9 cellular contexts compared by ENCODE assay signal in genomic region chr1:222732216-222733159, GRCh38. TPM values are rescaled to one million over a fixed set of nuclear protein-coding genes. Genes with fewer than 3 reads are reported as not detected.
A peak's percentile ranks its signal among the peaks of the same experiment; 100 is the strongest.
DNase-seq lines count a peak whose midpoint lies in the region; ATAC-seq and TF ChIP-seq lines count a peak whose summit lies in the region.
"Had no signal": no experiment of that assay in that cellular context is flagged by ENCODE, and none has a peak within 500 bp of the region (broad histone marks: within the 10 kb centered on the region; RNA-seq: fewer than 3 reads in every experiment).

No MANE protein-coding gene starts in this region.

- intact Hi-C loops in sigmoid colon (cut with DNase I): no loop called here

- peak overlapping the region; percentile 7 for H3K27ac Mint-ChIP-seq in activated naive CD8-positive, alpha-beta T cell treated with anti-CD3 and anti-CD28 coated beads, Interleukin-2, amount 10 ng/mL, durations not matched to agents 7 days and 5 days

- H3K36me3 ChIP-seq in WERI-Rb-1: no peaks in the 10 kb centered on the region
- H3K36me3 ChIP-seq in sigmoid colon: peaks cover 14 to 91% (median 57%) of the 10 kb centered on the region in 4 donors

- TF ChIP-seq EP300 in sigmoid colon (IDR thresholded peaks at IDR 0.05): no peak

- peak overlapping the region; percentile 7 for H3K4me3 Mint-ChIP-seq in activated naive CD8-positive, alpha-beta T cell treated with anti-CD3 and anti-CD28 coated beads, Interleukin-2, amount 10 ng/mL, durations not matched to agents 7 days and 5 days

- peaks cover 37% of the 10 kb centered on the region for H3K36me3 Mint-ChIP-seq in activated naive CD8-positive, alpha-beta T cell treated with anti-CD3 and anti-CD28 coated beads, Interleukin-2, amount 10 ng/mL, durations not matched to agents 7 days and 5 days

- no peak for TF ChIP-seq CTCF in WERI-Rb-1 (IDR thresholded peaks at IDR 0.05; ENCODE audit: low read depth, low read length)
- TF ChIP-seq CTCF in sigmoid colon (IDR thresholded peaks at IDR 0.05): no peak

- ATAC-seq in GM18505 (IDR thresholded peaks at IDR 0.05; ENCODE audit: unreplicated experiment): peak; percentile 98
- peak; percentile 98 for ATAC-seq in GM21447 (IDR thresholded peaks at IDR 0.05; ENCODE audit: unreplicated experiment)
- peak; percentile 98 for ATAC-seq in HG03378 (IDR thresholded peaks at IDR 0.05; ENCODE audit: unreplicated experiment)
- ATAC-seq in activated naive CD8-positive, alpha-beta T cell treated with anti-CD3 and anti-CD28 coated beads, Interleukin-2, amount 10 ng/mL, durations not matched to agents 7 days and 5 days (ENCODE audit: low read depth): no peak

- POLR2A ChIA-PET in activated naive CD8-positive, alpha-beta T cell treated with anti-CD3 and anti-CD28 coated beads, Interleukin-2, amount 10 ng/mL, durations not matched to agents 7 days and 5 days (lab: Charles Lee): interaction anchor here (0.7 kb wide), 1 partner anchor 22 kb away, joined by 3 read pairs; no protein-coding TSS in a partner anchor

- H3K9me3 Mint-ChIP-seq in activated naive CD8-positive, alpha-beta T cell treated with anti-CD3 and anti-CD28 coated beads, Interleukin-2, amount 10 ng/mL, durations not matched to agents 7 days and 5 days: no peaks in the 10 kb centered on the region

- no peaks in the 10 kb centered on the region for H3K4me1 ChIP-seq in sigmoid colon

- 70 to 90% methylated on average over 3 of the region's 3 CpGs for WGBS in sigmoid colon, 2 donors

- no peak overlapping the region for H3K27ac ChIP-seq in WERI-Rb-1
- H3K27ac ChIP-seq in sigmoid colon: no peak overlapping the region

- no peak for DNase-seq in activated naive CD8-positive, alpha-beta T cell treated with anti-CD3 and anti-CD28 coated beads, Interleukin-2, amount 10 ng/mL, durations not matched to agents 7 days and 5 days
- DNase-seq in WERI-Rb-1: no peak
- DNase-seq in sigmoid colon: no peak
- no peak for DNase-seq in ureter (ENCODE audit: low spot score)
- no peak for DNase-seq in activated gamma-delta T cell treated with Interleukin-2 at 50 U/mL for 16 hours

- H3K9me3 ChIP-seq in WERI-Rb-1 (ENCODE audit: severe bottlenecking) (no peaks in the 10 kb centered on the region), sigmoid colon (no peaks in the 10 kb centered on the region)

- TF ChIP-seq POLR2A in GM18505 (IDR thresholded peaks at IDR 0.05; ENCODE audit: borderline replicate concordance, extremely low read depth, insufficient read depth, insufficient read length) (no peak), sigmoid colon (IDR thresholded peaks at IDR 0.05) (no peak)

- H3K4me3 ChIP-seq in WERI-Rb-1 (ENCODE audit: low read depth, low read length) (no peak overlapping the region), sigmoid colon (no peak overlapping the region)

- no peaks in the 10 kb centered on the region for H3K27me3 Mint-ChIP-seq in activated naive CD8-positive, alpha-beta T cell treated with anti-CD3 and anti-CD28 coated beads, Interleukin-2, amount 10 ng/mL, durations not matched to agents 7 days and 5 days

- H3K27me3 ChIP-seq in WERI-Rb-1 (ENCODE audit: insufficient read depth, low read depth, severe bottlenecking) (no peaks in the 10 kb centered on the region), sigmoid colon (no peaks in the 10 kb centered on the region)

- H3K4me1 Mint-ChIP-seq in activated naive CD8-positive, alpha-beta T cell treated with anti-CD3 and anti-CD28 coated beads, Interleukin-2, amount 10 ng/mL, durations not matched to agents 7 days and 5 days: peaks cover 14% of the 10 kb centered on the region

RNA-seq across cellular contexts. Expression of gene FAM177B, which starts 4.5 kb away (rescaled TPM):
- total RNA-seq in activated naive CD8-positive, alpha-beta T cell treated with anti-CD3 and anti-CD28 coated beads, Interleukin-2, amount 10 ng/mL, durations not matched to agents 7 days and 5 days: not detected
- 1 to 10 TPM in 1 of 4 donors, under 1 TPM in 2, not detected in 1; 0.36 to 4.7 (median 0.54) TPM for total RNA-seq in sigmoid colon
- polyA plus RNA-seq in sigmoid colon: 10 to 100 TPM; 13.2 to 40.5 (median 28.2) TPM
- 0.44 TPM for total RNA-seq in ureter
- total RNA-seq: lung microvascular endothelial cell had no signal

RNA-seq across cellular contexts. Expression of gene BROX, which starts 20.1 kb away (rescaled TPM):
- 10 to 100 TPM; 46.0 to 48.6 TPM for total RNA-seq in activated naive CD8-positive, alpha-beta T cell treated with anti-CD3 and anti-CD28 coated beads, Interleukin-2, amount 10 ng/mL, durations not matched to agents 7 days and 5 days
- 10 to 100 TPM; 38.2 to 61.7 (median 49.0) TPM for total RNA-seq in sigmoid colon
- polyA plus RNA-seq in sigmoid colon: 10 to 100 TPM; 22.0 to 27.7 (median 22.2) TPM
- 55.4 TPM for total RNA-seq in ureter

RNA-seq across cellular contexts. Expression of gene AIDA, which starts 20.2 kb away (rescaled TPM):
- 10 to 100 TPM; 62.8 to 65.0 TPM for total RNA-seq in activated naive CD8-positive, alpha-beta T cell treated with anti-CD3 and anti-CD28 coated beads, Interleukin-2, amount 10 ng/mL, durations not matched to agents 7 days and 5 days
- total RNA-seq in sigmoid colon: 100 to 1,000 TPM in 1 of 4 donors, 10 to 100 TPM in 3; 71.5 to 104 (median 88.2) TPM
- 10 to 100 TPM; 34.9 to 48.6 (median 48.3) TPM for polyA plus RNA-seq in sigmoid colon
- total RNA-seq in ureter: 56.5 TPM
